Comparison of ENCODE assay signal across 13 cellular contexts in the genomic region with DNA sequence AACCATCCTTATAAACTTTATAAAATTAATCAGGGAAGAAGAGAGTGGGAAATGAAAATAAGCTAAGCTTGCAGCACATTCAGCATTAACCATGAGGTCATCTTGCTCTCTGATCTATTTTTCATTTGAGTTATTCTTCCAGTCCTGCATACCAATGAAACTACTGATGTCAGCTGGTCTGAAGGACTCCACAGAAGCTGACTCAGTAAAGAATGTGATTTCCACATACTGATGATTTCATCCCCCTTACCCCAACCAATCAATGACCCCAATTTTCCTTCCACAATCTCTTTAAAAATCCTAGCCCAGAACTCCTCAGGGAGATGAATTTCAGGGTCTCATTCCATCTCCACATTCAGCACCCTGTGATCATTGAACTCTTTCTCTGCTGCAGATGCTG. TPM values are rescaled to one million over a fixed set of nuclear protein-coding genes. Genes with fewer than 3 reads are reported as not detected.
DNase-seq lines count a peak whose midpoint lies in the region; ATAC-seq and TF ChIP-seq lines count a peak whose summit lies in the region.
"Had no signal": no experiment of that assay in that cellular context is flagged by ENCODE, and none has a peak within 500 bp of the region (broad histone marks: within the 10 kb centered on the region; RNA-seq: fewer than 3 reads in every experiment).

No MANE protein-coding gene starts in this region.

- no peaks in the 10 kb centered on the region for H3F3A ChIP-seq in smooth muscle cell (ENCODE audit: low read depth)

- no peaks in the 10 kb centered on the region for H3K79me2 ChIP-seq in smooth muscle cell (ENCODE audit: low read depth)

- no peaks in the 10 kb centered on the region for H3K36me3 ChIP-seq in adrenal gland (replicated peaks in 1 of 2)
- H3K36me3 ChIP-seq in smooth muscle cell (ENCODE audit: low read depth): no peaks in the 10 kb centered on the region

- H3K9me3 ChIP-seq in adrenal gland (replicated peaks in 1 of 3): no peaks in the 10 kb centered on the region
- no peaks in the 10 kb centered on the region for H3K9me3 ChIP-seq in smooth muscle cell (replicated peaks; ENCODE audit: low read depth)

- no peak for TF ChIP-seq CTCF in adrenal gland (IDR thresholded peaks at IDR 0.05)
- TF ChIP-seq CTCF in smooth muscle cell (IDR thresholded peaks at IDR 0.05; ENCODE audit: borderline replicate concordance, insufficient read depth, poor library complexity, severe bottlenecking): no peak

- peaks cover 0 to 6% of the 10 kb centered on the region in 2 donors for H3K4me1 ChIP-seq in adrenal gland (replicated peaks in 1 of 2)
- no peaks in the 10 kb centered on the region for H3K4me1 ChIP-seq in smooth muscle cell (ENCODE audit: low read depth)

- intact Hi-C loops in adrenal gland (cut with DNase I): no loop called here
- intact Hi-C loops in left ventricle myocardium superior (cut with micrococcal nuclease): no loop called here

- no peaks in the 10 kb centered on the region for H4K20me1 ChIP-seq in smooth muscle cell (ENCODE audit: low read depth)

- peak in 1 of 2 donors; percentile 18 for TF ChIP-seq POLR2A in adrenal gland (IDR thresholded peaks at IDR 0.05)

- H3K27me3 ChIP-seq in adrenal gland: no peaks in the 10 kb centered on the region
- H3K27me3 ChIP-seq in smooth muscle cell (ENCODE audit: low read depth): no peaks in the 10 kb centered on the region

- H2AFZ ChIP-seq in smooth muscle cell (ENCODE audit: low read depth): no peak overlapping the region

- H3K27ac ChIP-seq in adrenal gland (peak overlapping the region in 1 of 5 donors; percentile 49), smooth muscle cell (ENCODE audit: low read depth) (peak overlapping the region; percentile 32)

- peak; percentile 82 for ATAC-seq in left ventricle myocardium superior
- ATAC-seq in HG03045 (IDR thresholded peaks at IDR 0.05; ENCODE audit: unreplicated experiment): no peak
- ATAC-seq in GM19351 (IDR thresholded peaks at IDR 0.05; ENCODE audit: unreplicated experiment): no peak
- ATAC-seq in GM18520 (IDR thresholded peaks at IDR 0.05; ENCODE audit: unreplicated experiment): no peak

- peak overlapping the region; percentile 5 for H3K4me2 ChIP-seq in smooth muscle cell

- H3K4me3 ChIP-seq in adrenal gland (no peak overlapping the region), smooth muscle cell (no peak overlapping the region)

- DNase-seq in HCEC 1CT (peak; percentile 79), adrenal gland (peak in 5 of 7 donors; percentile 19 to 46 (median 26)), left ventricle myocardium superior (no peak), smooth muscle cell (lab: John Stamatoyannopoulos, UW; ENCODE audit: unreplicated experiment) (no peak), OCI-M1 (lab: John Stamatoyannopoulos, UW) (no peak)
- DNase-seq: anterior cingulate cortex; NCI-H1436 treated with DMSO at 0.1 percent for 48 hours; RPMI8226; stimulated activated naive CD4-positive, alpha-beta T cell treated with Interleukin-2 at 50 U/mL for 16 hours had no signal

- no peak overlapping the region for H3K9ac ChIP-seq in smooth muscle cell (ENCODE audit: low read depth)

RNA-seq across cellular contexts. Expression of gene DSPP, which starts 18.8 kb away (rescaled TPM):
- total RNA-seq in adrenal gland (not detected), left ventricle myocardium superior (not detected), smooth muscle cell (not detected in 2 replicates)
- polyA plus RNA-seq in adrenal gland (not detected), smooth muscle cell (not detected in 2 replicates)
- total RNA-seq: skeletal muscle tissue had no signal

Comparison
In these comparisons a context has a peak if more than half of its experiments do, and no peak if none do; other contexts are left out.
1. DNase-seq: peak in HCEC 1CT (single experiment) and adrenal gland (5 of 7); none in left ventricle myocardium superior (single experiment), smooth muscle cell (single experiment) and OCI-M1 (single experiment).